8 cellular contexts compared by ENCODE assay signal in genomic region chr12:116539905-116540482, GRCh38. TPM values are rescaled to one million over a fixed set of nuclear protein-coding genes. Genes with fewer than 3 reads are reported as not detected.
DNase-seq lines count a peak whose midpoint lies in the region; ATAC-seq lines count a peak whose summit lies in the region.

No MANE protein-coding gene starts in this region.

- H3K4me1 ChIP-seq in muscle layer of colon (ENCODE audit: insufficient read depth, low read length), result peaks cover 23% of the 10 kb centered on the region

- peak overlapping the region; percentile 19 for H3K27ac ChIP-seq in muscle layer of colon (ENCODE audit: low read depth, low read length)

- no peaks in the 10 kb centered on the region for H3K9me3 ChIP-seq in muscle layer of colon (ENCODE audit: low read length)

- DNase-seq in COLO668 (lab: John Stamatoyannopoulos, UW; ENCODE audit: unreplicated experiment) (peak; percentile 15), NCI-H2171 (lab: John Stamatoyannopoulos, UW) (peak; percentile 81), dermis blood vessel endothelial cell (peak; percentile 62), GM19238 (ENCODE audit: insufficient read length, low spot score) (no peak), hepatic stellate cell (ENCODE audit: low spot score) (no peak)
- DNase-seq in stimulated activated CD4-positive, alpha-beta T cell treated with anti-CD3 and anti-CD28 coated beads, Interleukin-15, amount 100 ng/mL, for 24 hours, result no peak

- no peaks in the 10 kb centered on the region for H3K36me3 ChIP-seq in muscle layer of colon (ENCODE audit: insufficient read depth, low read length)

- ATAC-seq in GM18517 (IDR thresholded peaks at IDR 0.05; ENCODE audit: unreplicated experiment), result no peak

- H3K9ac ChIP-seq in muscle layer of colon (ENCODE audit: low read length), result no peak overlapping the region

- no peaks in the 10 kb centered on the region for H3K27me3 ChIP-seq in muscle layer of colon (ENCODE audit: control insufficient read depth in 1 of 2, insufficient read depth in 2 of 2, low read length in 2 of 2)

- H3K4me3 ChIP-seq in muscle layer of colon (ENCODE audit: low read depth in 1 of 2, low read length in 2 of 2), result no peak overlapping the region

RNA-seq across cellular contexts. Expression of gene MAP1LC3B2, which starts 19.2 kb away (rescaled TPM):
- 0.19 TPM in 1 of 2 replicates, not detected in the other for total RNA-seq in dermis blood vessel endothelial cell

Comparison
In these comparisons a context has a peak if more than half of its experiments do, and no peak if none do; other contexts are left out.
1. DNase-seq: peak in COLO668 (single experiment), NCI-H2171 (single experiment) and dermis blood vessel endothelial cell (single experiment); none in GM19238 (single experiment), hepatic stellate cell (single experiment) and stimulated activated CD4-positive, alpha-beta T cell treated with anti-CD3 and anti-CD28 coated beads, Interleukin-15, amount 100 ng/mL, for 24 hours (single experiment).